11 cellular contexts compared by ENCODE assay signal in the genomic region with DNA sequence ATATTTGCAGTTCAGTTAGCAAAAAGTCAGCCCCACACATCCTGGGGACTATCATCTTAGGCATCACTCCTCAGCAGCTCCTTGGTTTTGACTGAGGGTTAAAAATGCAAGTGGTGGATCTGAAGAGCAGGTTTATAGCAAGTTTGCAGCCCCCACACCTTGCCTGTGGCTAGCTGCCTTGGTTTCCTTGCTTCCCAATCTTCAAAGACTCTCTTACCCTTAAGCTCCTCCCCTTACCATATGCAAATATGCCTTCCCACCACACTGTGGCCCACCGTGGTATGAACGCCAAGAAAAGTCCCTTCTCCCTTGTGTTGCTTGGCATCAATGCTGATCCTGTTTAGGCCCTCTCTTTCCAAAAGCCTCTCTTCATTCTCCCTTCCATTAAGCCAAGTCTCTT. TPM values are rescaled to one million over a fixed set of nuclear protein-coding genes. Genes with fewer than 3 reads are reported as not detected.
"Had no signal": no experiment of that assay in that cellular context is flagged by ENCODE, and none has a peak within 500 bp of the region (broad histone marks: within the 10 kb centered on the region; RNA-seq: fewer than 3 reads in every experiment).

No MANE protein-coding gene starts in this region.

- H3K27ac Mint-ChIP-seq: HFFc6, IgD-negative memory B cell had no signal

- DNase-seq: GOT3, H7, HFFc6 had no signal

- H3K9ac ChIP-seq: GM23248 had no signal

- H3K36me3 Mint-ChIP-seq: IgD-negative memory B cell had no signal

- H3K4me1 Mint-ChIP-seq: IgD-negative memory B cell had no signal

- H3K9me3 Mint-ChIP-seq: HFFc6, IgD-negative memory B cell had no signal

- H3K36me3 ChIP-seq: HAP-1 had no signal

- H3K4me3 ChIP-seq: GM23248, HAP-1, K562 had no signal

- H2AFZ ChIP-seq: GM23248 had no signal

- ATAC-seq: HCT116, HepG2, K562 had no signal

- H3K4me3 Mint-ChIP-seq: HFFc6, IgD-negative memory B cell had no signal

- H3K9me3 ChIP-seq: HAP-1 had no signal

- H3K4me1 ChIP-seq: HAP-1 had no signal

RNA-seq across cellular contexts. Expression of gene AGXT2, which starts 45.0 kb away (rescaled TPM):
- total RNA-seq: GM23248, H4, H7, HFFc6, HT1080, K562 had no signal
